Comparison of ENCODE assay signal across 36 cellular contexts in the genomic region with DNA sequence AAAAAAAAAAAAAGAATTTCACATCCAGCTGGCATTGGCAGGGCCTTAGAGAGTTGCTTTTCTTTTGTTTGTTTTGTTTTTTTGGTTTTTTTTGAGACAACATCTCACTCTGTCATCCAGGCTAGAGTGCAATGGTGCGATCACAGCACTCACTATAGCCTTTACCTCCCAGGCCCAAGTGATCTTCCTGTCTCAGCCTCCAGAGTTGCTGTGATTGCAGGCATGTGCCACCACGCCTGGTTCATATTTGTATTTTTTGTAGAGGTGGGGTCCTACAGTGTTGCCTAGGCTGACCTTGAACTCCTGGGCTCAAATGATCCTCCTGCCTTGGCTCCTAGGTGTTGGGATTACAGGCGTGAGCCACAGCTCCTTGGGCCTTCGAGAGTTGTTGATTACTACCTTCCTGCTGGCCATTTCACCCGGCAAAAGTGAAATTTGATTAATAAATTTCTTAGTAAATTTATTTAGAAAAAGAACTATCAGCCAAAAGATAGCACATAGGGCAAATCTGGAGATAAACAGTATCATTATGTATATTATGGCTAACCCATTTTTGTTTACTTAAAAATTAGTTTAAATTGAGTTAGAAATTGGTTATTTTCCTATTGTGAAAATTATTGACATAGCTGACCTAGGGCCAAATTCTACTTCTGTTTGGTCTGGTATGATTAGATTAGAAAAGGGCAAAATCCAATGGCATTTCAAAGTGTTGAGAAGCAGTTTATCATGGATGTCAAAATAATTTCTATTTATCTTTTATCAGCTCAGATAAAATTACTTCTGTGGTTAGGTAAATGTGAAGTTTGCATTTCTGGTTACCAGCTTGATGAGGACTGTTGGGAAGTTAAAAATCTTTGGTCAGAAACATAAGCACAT.
"Had no signal": no experiment of that assay in that cellular context is flagged by ENCODE, and none has a peak within 500 bp of the region (broad histone marks: within the 10 kb centered on the region; RNA-seq: fewer than 3 reads in every experiment).

No MANE protein-coding gene starts in this region.

- H3K27ac ChIP-seq: cardiac muscle cell, PC-9, RWPE1, VCaP had no signal

- DNase-seq: activated B cell treated with CpG ODN at 0.5 μM for 24 hours; activated CD4-positive, alpha-beta memory T cell treated with anti-CD3 and anti-CD28 coated beads, Interleukin-2, amount 10 ng/mL, durations not matched to agents 7 days and 5 days; activated CD4-positive, alpha-beta T cell treated with anti-CD3 and anti-CD28 coated beads for 4 hours; activated CD4-positive, CD25-positive, alpha-beta regulatory T cell treated with anti-CD3 and anti-CD28 coated beads, Interleukin-2, amount 50 U/mL, for 72 hours; activated effector memory CD4-positive, alpha-beta T cell treated with anti-CD3 and anti-CD28 coated beads, Interleukin-2, amount 50 U/mL, for 16 hours; activated naive CD4-positive, alpha-beta T cell; activated naive CD4-positive, alpha-beta T cell treated with anti-CD3 and anti-CD28 coated beads, Interleukin-2, amount 50 U/mL, for 16 hours; activated naive CD8-positive, alpha-beta T cell treated with anti-CD3 and anti-CD28 coated beads for 36 hours; activated T-cell treated with anti-CD3 and anti-CD28 coated beads, Interleukin-2, amount 50 U/mL, for 1 hour; activated T-cell treated with anti-CD3 and anti-CD28 coated beads, Interleukin-2, amount 50 U/mL, for 72 hours; amniotic stem cell; aorta; NCI-H1092 treated with DMSO at 0.1 percent for 48 hours; NCI-H1417; NCI-H146; NCI-H187; NCI-H2029 treated with DMSO at 0.1 percent for 48 hours; NCI-H2107; NCI-H2171; NCI-H510A; NCI-H526; NCI-H748 treated with DMSO at 0.1 percent for 48 hours; NK-92 treated with Interleukin-12 subunit alpha and Interleukin-12 subunit beta, amount 100 ng/mL, for 24 hours; PC-9; SIG-M5; SW 1271; T-helper 1 cell; T-helper 2 cell; T-helper 9 cell had no signal

- ATAC-seq: activated T-cell treated with anti-CD3 and anti-CD28 coated beads, Interleukin-2, amount 50 U/mL, for 72 hours; activated T-helper 17 cell treated with anti-CD3 and anti-CD28 coated beads, Interleukin-2, amount 50 U/mL, for 72 hours; Right ventricle myocardium inferior had no signal

- H3K4me2 ChIP-seq: PC-9 had no signal

- H3K27ac Mint-ChIP-seq: activated B cell treated with CpG ODN at 0.5 μM for 24 hours; activated CD4-positive, alpha-beta memory T cell treated with anti-CD3 and anti-CD28 coated beads, Interleukin-2, amount 10 ng/mL, durations not matched to agents 7 days and 5 days; activated naive CD8-positive, alpha-beta T cell treated with anti-CD3 and anti-CD28 coated beads for 36 hours; activated T-cell treated with anti-CD3 and anti-CD28 coated beads, Interleukin-2, amount 50 U/mL, for 72 hours; activated T-helper 17 cell treated with anti-CD3 and anti-CD28 coated beads, Interleukin-2, amount 50 U/mL, for 72 hours had no signal

- H3K4me3 ChIP-seq: cardiac muscle cell, PC-9 had no signal

- H3K4me1 Mint-ChIP-seq: activated naive CD8-positive, alpha-beta T cell treated with anti-CD3 and anti-CD28 coated beads for 36 hours; activated T-helper 17 cell treated with anti-CD3 and anti-CD28 coated beads, Interleukin-2, amount 50 U/mL, for 72 hours; central memory CD8-positive, alpha-beta T cell had no signal

- H3K9me3 Mint-ChIP-seq: activated B cell treated with CpG ODN at 0.5 μM for 24 hours; activated CD4-positive, alpha-beta memory T cell treated with anti-CD3 and anti-CD28 coated beads, Interleukin-2, amount 10 ng/mL, durations not matched to agents 7 days and 5 days; activated naive CD8-positive, alpha-beta T cell treated with anti-CD3 and anti-CD28 coated beads for 36 hours; activated T-cell treated with anti-CD3 and anti-CD28 coated beads, Interleukin-2, amount 50 U/mL, for 72 hours; activated T-helper 17 cell treated with anti-CD3 and anti-CD28 coated beads, Interleukin-2, amount 50 U/mL, for 72 hours; central memory CD8-positive, alpha-beta T cell had no signal

- H3K27me3 ChIP-seq: cardiac muscle cell had no signal

- H2AFZ ChIP-seq: PC-9 had no signal

- FAIRE-seq: RCC 7860 had no signal

- H3K27me3 Mint-ChIP-seq: activated B cell treated with CpG ODN at 0.5 μM for 24 hours; activated CD4-positive, alpha-beta memory T cell treated with anti-CD3 and anti-CD28 coated beads, Interleukin-2, amount 10 ng/mL, durations not matched to agents 7 days and 5 days; activated naive CD8-positive, alpha-beta T cell treated with anti-CD3 and anti-CD28 coated beads for 36 hours; activated T-helper 17 cell treated with anti-CD3 and anti-CD28 coated beads, Interleukin-2, amount 50 U/mL, for 72 hours; central memory CD8-positive, alpha-beta T cell had no signal

- H3K4me3 Mint-ChIP-seq: activated B cell treated with CpG ODN at 0.5 μM for 24 hours; activated CD4-positive, alpha-beta memory T cell treated with anti-CD3 and anti-CD28 coated beads, Interleukin-2, amount 10 ng/mL, durations not matched to agents 7 days and 5 days; activated naive CD8-positive, alpha-beta T cell treated with anti-CD3 and anti-CD28 coated beads for 36 hours; activated T-cell treated with anti-CD3 and anti-CD28 coated beads, Interleukin-2, amount 50 U/mL, for 72 hours; activated T-helper 17 cell treated with anti-CD3 and anti-CD28 coated beads, Interleukin-2, amount 50 U/mL, for 72 hours; central memory CD8-positive, alpha-beta T cell had no signal
